13 cellular contexts compared by ENCODE assay signal in the genomic region with DNA sequence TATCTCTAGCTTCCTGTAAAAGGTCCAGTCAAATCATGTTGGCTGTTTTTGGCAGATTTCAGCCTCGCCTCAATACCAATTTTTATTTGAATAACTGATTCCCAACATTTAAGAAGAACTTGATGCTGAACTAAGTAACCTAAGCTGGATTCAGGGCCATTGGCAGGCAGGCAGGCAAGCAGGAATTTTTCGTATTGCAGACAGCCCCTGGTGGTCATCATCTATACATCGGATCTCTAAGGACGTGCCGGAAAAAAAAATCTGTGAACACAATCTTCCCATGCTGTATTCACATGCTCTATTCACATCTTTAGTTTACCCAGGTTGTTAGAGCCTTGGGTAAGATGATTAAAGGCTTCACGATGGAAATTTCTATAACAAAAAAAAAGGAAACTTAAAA. TPM values are rescaled to one million over a fixed set of nuclear protein-coding genes. Genes with fewer than 3 reads are reported as not detected.
DNase-seq lines count a peak whose midpoint lies in the region; TF ChIP-seq lines count a peak whose summit lies in the region.
"Had no signal": no experiment of that assay in that cellular context is flagged by ENCODE, and none has a peak within 500 bp of the region (broad histone marks: within the 10 kb centered on the region; RNA-seq: fewer than 3 reads in every experiment).

No MANE protein-coding gene starts in this region.

- no peaks in the 10 kb centered on the region for H3K9me3 Mint-ChIP-seq in osteocyte (ENCODE audit: unreplicated experiment)
- H3K9me3 Mint-ChIP-seq: activated CD4-positive, alpha-beta T cell treated with anti-CD3 and anti-CD28 coated beads, Interleukin-2, amount 10 ng/mL, durations not matched to agents 24 days and 14 days; activated naive CD8-positive, alpha-beta T cell treated with anti-CD3 and anti-CD28 coated beads, Interleukin-2, amount 10 ng/mL, durations not matched to agents 7 days and 5 days had no signal

- no peaks in the 10 kb centered on the region for H3K27me3 ChIP-seq in right atrium auricular region

- intact Hi-C loops in posterior cingulate gyrus (cut with DNase I): loop anchor here (5.0 kb wide), 1 partner anchor 242 kb away; no protein-coding TSS in a partner anchor

- H3K27ac ChIP-seq in right atrium auricular region: no peak overlapping the region

- H3K36me3 ChIP-seq in right atrium auricular region: peaks cover 53% of the 10 kb centered on the region

- no peak overlapping the region for H3K4me3 Mint-ChIP-seq in osteocyte (ENCODE audit: unreplicated experiment)
- H3K4me3 Mint-ChIP-seq: activated CD4-positive, alpha-beta T cell treated with anti-CD3 and anti-CD28 coated beads, Interleukin-2, amount 10 ng/mL, durations not matched to agents 24 days and 14 days; activated naive CD8-positive, alpha-beta T cell treated with anti-CD3 and anti-CD28 coated beads, Interleukin-2, amount 10 ng/mL, durations not matched to agents 7 days and 5 days had no signal

- no peaks in the 10 kb centered on the region for H3K27me3 Mint-ChIP-seq in osteocyte (ENCODE audit: unreplicated experiment)
- H3K27me3 Mint-ChIP-seq: activated CD4-positive, alpha-beta T cell treated with anti-CD3 and anti-CD28 coated beads, Interleukin-2, amount 10 ng/mL, durations not matched to agents 24 days and 14 days; activated naive CD8-positive, alpha-beta T cell treated with anti-CD3 and anti-CD28 coated beads, Interleukin-2, amount 10 ng/mL, durations not matched to agents 7 days and 5 days had no signal

- H3K27ac Mint-ChIP-seq in osteocyte (ENCODE audit: unreplicated experiment): no peak overlapping the region
- H3K27ac Mint-ChIP-seq: activated CD4-positive, alpha-beta T cell treated with anti-CD3 and anti-CD28 coated beads, Interleukin-2, amount 10 ng/mL, durations not matched to agents 24 days and 14 days; activated naive CD8-positive, alpha-beta T cell treated with anti-CD3 and anti-CD28 coated beads, Interleukin-2, amount 10 ng/mL, durations not matched to agents 7 days and 5 days had no signal

- TF ChIP-seq CTCF in epithelial cell of esophagus (IDR thresholded peaks at IDR 0.05; ENCODE audit: insufficient read depth, low read depth, low read length, missing control alignments): peak; percentile 18
- peak; percentile 45 for TF ChIP-seq CTCF in osteocyte (IDR thresholded peaks at IDR 0.05)
- TF ChIP-seq CTCF in right atrium auricular region (IDR thresholded peaks at IDR 0.05): no peak

- H3K4me1 Mint-ChIP-seq in osteocyte (ENCODE audit: unreplicated experiment): peaks cover 1% of the 10 kb centered on the region

- H3K36me3 Mint-ChIP-seq in osteocyte (ENCODE audit: unreplicated experiment): peaks cover 23% of the 10 kb centered on the region

- no peaks in the 10 kb centered on the region for H3K4me1 ChIP-seq in right atrium auricular region

- peak; percentile 3 for DNase-seq in NCI-H1092 treated with DMSO at 0.1 percent for 48 hours (lab: John Stamatoyannopoulos, UW)
- no peak for DNase-seq in NCI-H1092 (lab: John Stamatoyannopoulos, UW)
- DNase-seq in RKO (ENCODE audit: low spot score): peak; percentile 56
- DNase-seq in epithelial cell of esophagus (ENCODE audit: low read depth): peak; percentile 20
- no peak for DNase-seq in osteocyte (ENCODE audit: extremely low spot score, unreplicated experiment)
- DNase-seq in posterior cingulate gyrus: no peak
- no peak for DNase-seq in cerebellar nuclear complex (lab: John Stamatoyannopoulos, UW)
- DNase-seq in right atrium auricular region (ENCODE audit: low spot score): no peak
- DNase-seq: activated CD4-positive, alpha-beta T cell treated with anti-CD3 and anti-CD28 coated beads, Interleukin-2, amount 10 ng/mL, durations not matched to agents 24 days and 14 days; activated naive CD8-positive, alpha-beta T cell treated with anti-CD3 and anti-CD28 coated beads, Interleukin-2, amount 10 ng/mL, durations not matched to agents 7 days and 5 days; NCI-H2081 treated with DMSO at 0.1 percent for 48 hours; SIG-M5 had no signal

- H3K9me3 ChIP-seq in right atrium auricular region: no peaks in the 10 kb centered on the region

- no peak overlapping the region for H3K4me3 ChIP-seq in epithelial cell of esophagus (ENCODE audit: low read length)
- H3K4me3 ChIP-seq in right atrium auricular region: no peak overlapping the region
- H3K4me3 ChIP-seq: lung had no signal

RNA-seq across cellular contexts. Expression of gene VCPKMT, which starts 7.0 kb away (rescaled TPM):
- total RNA-seq in osteocyte (10.1 and 12.2 TPM in 2 replicates), right atrium auricular region (1 to 10 TPM; 1.5 to 2.4 TPM)

Comparison
In these comparisons a context has a peak if more than half of its experiments do, and no peak if none do; other contexts are left out.
1. DNase-seq: peak in NCI-H1092 treated with DMSO at 0.1 percent for 48 hours (single experiment), RKO (single experiment) and epithelial cell of esophagus (single experiment); none in NCI-H1092 (single experiment), osteocyte (single experiment), posterior cingulate gyrus (0 of 10), cerebellar nuclear complex (0 of 2) and right atrium auricular region (single experiment).
2. CTCF ChIP-seq: peak in epithelial cell of esophagus (single experiment) and osteocyte (single experiment); none in right atrium auricular region (0 of 2).